13 cellular contexts compared by ENCODE assay signal in the genomic region with DNA sequence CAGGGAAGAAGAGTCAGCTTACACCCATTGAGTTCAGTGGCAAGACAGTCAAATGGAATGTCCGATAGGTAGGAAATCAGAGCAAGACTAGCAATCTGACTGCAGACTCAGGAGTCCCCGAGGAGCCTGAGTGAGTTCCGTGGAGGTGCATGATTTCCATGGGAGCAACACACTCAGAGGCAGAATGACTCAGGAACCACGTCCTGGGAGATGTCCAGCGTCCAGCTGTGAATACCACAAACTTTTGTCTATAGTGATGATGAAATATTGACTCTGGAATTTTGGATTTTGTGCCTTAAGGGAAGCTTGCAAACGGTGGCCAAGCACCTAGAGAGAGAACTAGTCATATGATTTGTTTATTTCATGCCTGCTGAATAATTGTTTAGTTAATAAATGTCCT.
A peak's percentile ranks its signal among the peaks of the same experiment; 100 is the strongest.
DNase-seq lines count a peak whose midpoint lies in the region; ATAC-seq and TF ChIP-seq lines count a peak whose summit lies in the region.
"Had no signal": no experiment of that assay in that cellular context is flagged by ENCODE, and none has a peak within 500 bp of the region (broad histone marks: within the 10 kb centered on the region; RNA-seq: fewer than 3 reads in every experiment).

No MANE protein-coding gene starts in this region.

- no peaks in the 10 kb centered on the region for H3K27me3 ChIP-seq in AG04450 (ENCODE audit: control insufficient read depth, insufficient read depth, low read length)
- H3K27me3 ChIP-seq in effector memory CD4-positive, alpha-beta T cell (replicated peaks; ENCODE audit: control insufficient read depth, insufficient read depth, low read length, poor library complexity, severe bottlenecking) = no peaks in the 10 kb centered on the region
- H3K27me3 ChIP-seq: BLaER1, Peyer's patch had no signal

- CTCF ChIA-PET in AG04450 (lab: Charles Lee) = interaction anchor here (0.6 to 2.0 kb wide), 3 partner anchors 8 to 17 kb away, joined by 3 to 4 read pairs (median 3); no protein-coding TSS in a partner anchor

- H3K4me1 ChIP-seq in effector memory CD4-positive, alpha-beta T cell (ENCODE audit: control insufficient read depth, insufficient read depth, low read length, poor library complexity, severe bottlenecking) = no peaks in the 10 kb centered on the region
- H3K4me1 ChIP-seq: BLaER1, Peyer's patch, prostate gland had no signal

- H3K9me3 Mint-ChIP-seq in memory B cell = no peaks in the 10 kb centered on the region
- H3K9me3 Mint-ChIP-seq: central memory CD8-positive, alpha-beta T cell had no signal

- no peaks in the 10 kb centered on the region for H3K36me3 Mint-ChIP-seq in memory B cell

- H3K4me1 Mint-ChIP-seq in memory B cell = peaks cover 29% of the 10 kb centered on the region
- H3K4me1 Mint-ChIP-seq: central memory CD8-positive, alpha-beta T cell had no signal

- POLR2A ChIA-PET in AG04450 (lab: Yijun Ruan, JAX) = no interaction called here

- H3K27ac Mint-ChIP-seq in memory B cell = peak overlapping the region; percentile 91

- no peak overlapping the region for H3K4me3 ChIP-seq in AG04450 (ENCODE audit: low read depth, low read length)
- no peak overlapping the region for H3K4me3 ChIP-seq in NB4 (ENCODE audit: low read depth, low read length)
- no peak overlapping the region for H3K4me3 ChIP-seq in choroid plexus epithelial cell (ENCODE audit: low read depth, low read length)
- no peak overlapping the region for H3K4me3 ChIP-seq in effector memory CD4-positive, alpha-beta T cell (ENCODE audit: insufficient read depth, low read depth, low read length, poor library complexity, severe bottlenecking)
- H3K4me3 ChIP-seq: BLaER1, Peyer's patch, prostate gland had no signal

- peak; percentile 42 for DNase-seq in AG04450 (ENCODE audit: low read depth, low spot score)
- DNase-seq in NB4 (ENCODE audit: low read depth) = peak; percentile 16
- DNase-seq in choroid plexus epithelial cell (ENCODE audit: low read depth) = peak; percentile 97
- no peak for DNase-seq in memory B cell (ENCODE audit: low spot score in 2 of 2)
- no peak for DNase-seq in effector memory CD4-positive, alpha-beta T cell
- no peak for DNase-seq in T-helper 1 cell
- DNase-seq: NCI-H1105 treated with DMSO at 0.1 percent for 48 hours had no signal

- no peaks in the 10 kb centered on the region for H3K9me3 ChIP-seq in AG04450 (ENCODE audit: control insufficient read depth, insufficient read depth, low read length)
- no peaks in the 10 kb centered on the region for H3K9me3 ChIP-seq in effector memory CD4-positive, alpha-beta T cell (ENCODE audit: control insufficient read depth, low read length)
- H3K9me3 ChIP-seq: BLaER1, Peyer's patch, prostate gland had no signal

- no peaks in the 10 kb centered on the region for H3K27me3 Mint-ChIP-seq in memory B cell

- no peak overlapping the region for H3K4me3 Mint-ChIP-seq in memory B cell
- H3K4me3 Mint-ChIP-seq: central memory CD8-positive, alpha-beta T cell had no signal

- H3K27ac ChIP-seq in AG04450 (ENCODE audit: low read depth, low read length) = no peak overlapping the region
- no peak overlapping the region for H3K27ac ChIP-seq in effector memory CD4-positive, alpha-beta T cell (ENCODE audit: insufficient read depth, low read length, poor library complexity, severe bottlenecking)
- H3K27ac ChIP-seq: BLaER1, Peyer's patch, prostate gland had no signal

- no peak for TF ChIP-seq CTCF in AG04450 (IDR thresholded peaks at IDR 0.05; ENCODE audit: low read depth, low read length)
- no peak for TF ChIP-seq CTCF in NB4 (IDR thresholded peaks at IDR 0.05; ENCODE audit: low read depth, low read length)
- TF ChIP-seq CTCF in choroid plexus epithelial cell (conservative IDR thresholded peaks at IDR 0.05; ENCODE audit: low read depth, low read length) = no peak

- TF ChIP-seq POLR2A in NB4 (IDR thresholded peaks at IDR 0.05; ENCODE audit: extremely low read depth, insufficient read length) = no peak

- no peaks in the 10 kb centered on the region for H3K36me3 ChIP-seq in effector memory CD4-positive, alpha-beta T cell (ENCODE audit: control insufficient read depth, insufficient read depth, low read length)
- H3K36me3 ChIP-seq: BLaER1, Peyer's patch, prostate gland had no signal

- ATAC-seq in memory B cell (ENCODE audit: low read depth) (no peak), HG02852 (IDR thresholded peaks at IDR 0.05; ENCODE audit: unreplicated experiment) (no peak), HG03135 (IDR thresholded peaks at IDR 0.05; ENCODE audit: unreplicated experiment) (no peak)

Comparison
In these comparisons a context has a peak if more than half of its experiments do, and no peak if none do; other contexts are left out.
1. DNase-seq: peak in AG04450 (single experiment), NB4 (single experiment) and choroid plexus epithelial cell (single experiment); none in memory B cell (0 of 2), effector memory CD4-positive, alpha-beta T cell (0 of 3) and T-helper 1 cell (0 of 5).